Comparison of ENCODE assay signal across 8 cellular contexts in the genomic region with DNA sequence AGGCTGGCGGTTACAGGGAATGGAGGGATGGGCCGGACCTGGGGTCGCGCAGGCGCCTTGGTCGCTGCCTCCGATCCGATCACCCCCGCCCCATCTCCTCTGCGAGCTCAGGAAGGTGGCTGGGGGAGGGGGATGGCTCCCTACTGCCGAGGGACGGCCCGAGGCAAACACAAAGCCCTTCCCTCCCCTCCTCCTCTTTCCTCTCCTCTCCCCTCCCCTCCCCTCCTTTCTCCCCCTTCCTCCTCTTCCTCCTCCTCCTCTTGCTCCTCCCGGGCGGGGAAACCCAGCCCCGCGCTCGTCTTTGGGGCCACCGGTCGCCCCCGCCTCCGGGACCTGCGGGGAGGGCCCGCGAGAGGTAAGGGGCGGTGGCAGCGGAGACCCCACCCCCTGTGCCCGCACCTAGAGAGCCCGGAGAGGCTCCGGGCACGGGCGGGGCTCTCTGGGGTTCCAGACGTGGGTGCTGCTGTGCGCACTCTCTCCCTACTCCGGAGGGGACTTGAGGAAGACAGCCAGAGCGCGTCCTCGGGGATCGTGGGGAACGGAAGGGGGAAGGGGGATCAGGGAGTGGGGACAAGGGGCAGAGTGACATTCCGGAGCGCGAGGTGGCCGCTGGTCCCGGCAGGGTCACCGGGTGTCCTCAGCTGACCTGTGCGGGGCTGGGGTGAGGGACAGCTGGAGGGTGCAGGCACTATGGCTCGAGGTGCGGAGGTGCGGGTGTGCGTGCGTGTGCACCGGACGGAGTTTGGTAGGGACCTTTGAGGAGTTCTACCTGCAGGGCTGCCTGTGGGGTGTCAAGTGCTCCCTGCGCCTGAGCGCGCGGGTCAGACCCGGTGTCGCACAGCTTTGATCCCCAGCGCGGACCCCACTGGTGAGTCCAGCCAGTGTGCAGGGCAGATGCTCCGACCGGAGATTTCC. TPM values are rescaled to one million over a fixed set of nuclear protein-coding genes. Genes with fewer than 3 reads are reported as not detected.
DNase-seq lines count a peak whose midpoint lies in the region; ATAC-seq and TF ChIP-seq lines count a peak whose summit lies in the region.

A gene with protein sequence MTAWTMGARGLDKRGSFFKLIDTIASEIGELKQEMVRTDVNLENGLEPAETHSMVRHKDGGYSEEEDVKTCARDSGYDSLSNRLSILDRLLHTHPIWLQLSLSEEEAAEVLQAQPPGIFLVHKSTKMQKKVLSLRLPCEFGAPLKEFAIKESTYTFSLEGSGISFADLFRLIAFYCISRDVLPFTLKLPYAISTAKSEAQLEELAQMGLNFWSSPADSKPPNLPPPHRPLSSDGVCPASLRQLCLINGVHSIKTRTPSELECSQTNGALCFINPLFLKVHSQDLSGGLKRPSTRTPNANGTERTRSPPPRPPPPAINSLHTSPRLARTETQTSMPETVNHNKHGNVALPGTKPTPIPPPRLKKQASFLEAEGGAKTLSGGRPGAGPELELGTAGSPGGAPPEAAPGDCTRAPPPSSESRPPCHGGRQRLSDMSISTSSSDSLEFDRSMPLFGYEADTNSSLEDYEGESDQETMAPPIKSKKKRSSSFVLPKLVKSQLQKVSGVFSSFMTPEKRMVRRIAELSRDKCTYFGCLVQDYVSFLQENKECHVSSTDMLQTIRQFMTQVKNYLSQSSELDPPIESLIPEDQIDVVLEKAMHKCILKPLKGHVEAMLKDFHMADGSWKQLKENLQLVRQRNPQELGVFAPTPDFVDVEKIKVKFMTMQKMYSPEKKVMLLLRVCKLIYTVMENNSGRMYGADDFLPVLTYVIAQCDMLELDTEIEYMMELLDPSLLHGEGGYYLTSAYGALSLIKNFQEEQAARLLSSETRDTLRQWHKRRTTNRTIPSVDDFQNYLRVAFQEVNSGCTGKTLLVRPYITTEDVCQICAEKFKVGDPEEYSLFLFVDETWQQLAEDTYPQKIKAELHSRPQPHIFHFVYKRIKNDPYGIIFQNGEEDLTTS (plus strand): TSS at position 286 of the 915 bp plus-strand sequence. CDS start 131,344 bp downstream, outside the sequence.

- peak within 1 kb of the TSS; percentile 53 to 95 (median 71) for H3K4me3 ChIP-seq in heart right ventricle

- peaks cover 0 to 8% (median 0%) of the 10 kb centered on the region in 7 donors for H3K27me3 ChIP-seq in heart right ventricle

- peak; percentile 86 to 93 (median 92) for ATAC-seq in heart right ventricle
- no peak for ATAC-seq in GM19035 (IDR thresholded peaks at IDR 0.05; ENCODE audit: unreplicated experiment)

- peaks cover 15 to 53% (median 43%) of the 10 kb centered on the region in 9 donors for H3K4me1 ChIP-seq in heart right ventricle

- no peak for TF ChIP-seq CTCF in heart right ventricle (IDR thresholded peaks at IDR 0.05)

- H3K36me3 ChIP-seq in heart right ventricle, result peaks cover 0 to 8% (median 0%) of the 10 kb centered on the region in 9 donors

- 0 to 1% methylated on average over 64 of the region's 64 CpGs for WGBS in heart right ventricle, 2 donors

- DNase-seq in NCI-H2081 (lab: John Stamatoyannopoulos, UW) (peak; percentile 63 to 76), NCI-H2081 treated with DMSO at 0.1 percent for 48 hours (lab: John Stamatoyannopoulos, UW) (no peak), NCI-H2171 (lab: John Stamatoyannopoulos, UW) (peak; percentile 98), heart right ventricle (peak; percentile 89 to 94), occipital lobe (lab: John Stamatoyannopoulos, UW) (peak; percentile 49)
- DNase-seq in activated CD4-positive, CD25-positive, alpha-beta regulatory T cell treated with anti-CD3 and anti-CD28 coated beads, Interleukin-2, amount 50 U/mL, for 72 hours, result no peak

- no peaks in the 10 kb centered on the region for H3K9me3 ChIP-seq in heart right ventricle

- H3K27ac ChIP-seq in angular gyrus (ENCODE audit: low read depth, low read length) (peak within 1 kb of the TSS; percentile 57), heart right ventricle (peak within 1 kb of the TSS; percentile 91 to 100 (median 94))

- intact Hi-C loops in heart right ventricle (cut with DNase I), result loop anchor here in 4 of 10 donors (1.0 to 5.0 kb wide), 4 partner anchors 27 to 219 kb away; no protein-coding TSS in a partner anchor

RNA-seq across cellular contexts. Expression of the gene that starts here (rescaled TPM):
- total RNA-seq in heart right ventricle (10 to 100 TPM; 42.4 to 66.2 (median 60.6) TPM), occipital lobe (20.0 TPM)
- 10 to 100 TPM in 1 of 2 donors, 1 to 10 TPM in 1; 9.0 to 22.3 TPM for polyA plus RNA-seq in heart right ventricle

Comparison
In these comparisons a context has a peak if more than half of its experiments do, and no peak if none do; other contexts are left out.
1. DNase-seq: peak in NCI-H2081 (2 of 2), NCI-H2171 (single experiment), heart right ventricle (2 of 2) and occipital lobe (single experiment); none in NCI-H2081 treated with DMSO at 0.1 percent for 48 hours (single experiment) and activated CD4-positive, CD25-positive, alpha-beta regulatory T cell treated with anti-CD3 and anti-CD28 coated beads, Interleukin-2, amount 50 U/mL, for 72 hours (single experiment).